20 cellular contexts compared by ENCODE assay signal in genomic region chr7:21221130-21221529, GRCh38.
DNase-seq lines count a peak whose midpoint lies in the region; ATAC-seq, FAIRE-seq and TF ChIP-seq lines count a peak whose summit lies in the region.
"Had no signal": no experiment of that assay in that cellular context is flagged by ENCODE, and none has a peak within 500 bp of the region (broad histone marks: within the 10 kb centered on the region; RNA-seq: fewer than 3 reads in every experiment).

No MANE protein-coding gene starts in this region.

- H3K4me1 ChIP-seq in HepG2 (ENCODE audit: insufficient read depth, low read length): no peaks in the 10 kb centered on the region
- H3K4me1 ChIP-seq in right lobe of liver: no peaks in the 10 kb centered on the region
- no peaks in the 10 kb centered on the region for H3K4me1 ChIP-seq in spleen
- no peaks in the 10 kb centered on the region for H3K4me1 ChIP-seq in BE2C
- H3K4me1 ChIP-seq: BLaER1 treated with 17β-estradiol and CSF1 and Interleukin-3, amounts not matched to agents 10 nM and 100 nM had no signal

- WGBS in HepG2 (ENCODE audit: low lambda C conversion rate): 45% methylated on average over 6 of the region's 16 CpGs
- 73% methylated on average over 3 of the region's 16 CpGs for WGBS in right lobe of liver (ENCODE audit: insufficient coverage, low coverage, low lambda C conversion rate, missing lambda C conversion rate)
- WGBS in spleen, 5 donors: 84 to 93% (median 89%) methylated on average over 8 to 16 of the region's 16 CpGs

- in situ Hi-C loops in HepG2 (cut with HindIII; ENCODE audit: extremely low pct_ligation_motif_present, low pct_unique_long_range_greater_than_20kb): no loop called here

- no peaks in the 10 kb centered on the region for H3K9me3 Mint-ChIP-seq in activated T-helper 1 cell treated with anti-CD3 and anti-CD28 coated beads, Interleukin-12 subunit alpha, Interleukin-12 subunit beta, Interleukin-2, Interleukin-4 antibody, amounts not matched to agents 30 ng/mL and 10 ng/mL and 1 ng/mL, durations not matched to agents 14 hours and 24 hours and 36 hours
- H3K9me3 Mint-ChIP-seq: CD4-positive, alpha-beta T cell; CD8-positive, alpha-beta T cell had no signal

- CTCF ChIA-PET in HepG2 (lab: Yijun Ruan, JAX; ENCODE audit: low intra/inter-chr PET ratio, low total read pairs): no interaction called here

- no peaks in the 10 kb centered on the region for H3K4me1 Mint-ChIP-seq in activated T-helper 1 cell treated with anti-CD3 and anti-CD28 coated beads, Interleukin-12 subunit alpha, Interleukin-12 subunit beta, Interleukin-2, Interleukin-4 antibody, amounts not matched to agents 30 ng/mL and 10 ng/mL and 1 ng/mL, durations not matched to agents 14 hours and 24 hours and 36 hours (ENCODE audit: low read depth)

- no peaks in the 10 kb centered on the region for H4K20me1 ChIP-seq in HepG2 (ENCODE audit: insufficient read depth, low read length)
- H4K20me1 ChIP-seq: BLaER1 treated with 17β-estradiol and CSF1 and Interleukin-3, amounts not matched to agents 10 nM and 100 nM had no signal

- intact Hi-C loops in HepG2 (cut with micrococcal nuclease; ENCODE audit: unreplicated experiment) (no loop called here), right lobe of liver (cut with DNase I) (no loop called here), spleen (cut with DNase I; ENCODE audit: low total_unique reads) (no loop called here)
- intact Hi-C loops in activated T-helper 1 cell treated with anti-CD3 and anti-CD28 coated beads, Interleukin-12 subunit alpha, Interleukin-12 subunit beta, Interleukin-2, Interleukin-4 antibody, amounts not matched to agents 30 ng/mL and 10 ng/mL and 1 ng/mL, durations not matched to agents 14 hours and 24 hours and 36 hours (cut with micrococcal nuclease): no loop called here

- H3K27ac ChIP-seq in HepG2 (ENCODE audit: extremely low read length, insufficient read depth, low read length) (no peak overlapping the region), right lobe of liver (no peak overlapping the region), spleen (no peak overlapping the region)
- H3K27ac ChIP-seq: 22Rv1; BLaER1 treated with 17β-estradiol and CSF1 and Interleukin-3, amounts not matched to agents 10 nM and 100 nM; C4-2B had no signal

- TF ChIP-seq POLR2A in HepG2 (IDR thresholded peaks at IDR 0.05; ENCODE audit: insufficient read depth in 1 of 2, low read depth in 2 of 2, low read length in 2 of 2) (no peak), right lobe of liver (IDR thresholded peaks at IDR 0.05) (no peak), spleen (IDR thresholded peaks at IDR 0.05) (no peak)

- ATAC-seq in HepG2 (no peak), right lobe of liver (no peak)
- ATAC-seq: CD8-positive, alpha-beta T cell had no signal

- no peak for TF ChIP-seq EP300 in HepG2 (IDR thresholded peaks at IDR 0.05; ENCODE audit: low read depth in 2 of 2, low read length in 2 of 2)
- TF ChIP-seq EP300 in HepG2 (CRISPR knock-in tag; IDR thresholded peaks at IDR 0.05; ENCODE audit: borderline replicate concordance): no peak

- no peaks in the 10 kb centered on the region for H3K9me3 ChIP-seq in HepG2 (ENCODE audit: low read length)
- H3K9me3 ChIP-seq in right lobe of liver: no peaks in the 10 kb centered on the region
- H3K9me3 ChIP-seq in spleen: no peaks in the 10 kb centered on the region
- H3K9me3 ChIP-seq in BE2C: no peaks in the 10 kb centered on the region
- H3K9me3 ChIP-seq: BLaER1 treated with 17β-estradiol and CSF1 and Interleukin-3, amounts not matched to agents 10 nM and 100 nM; Caco-2 had no signal

- POLR2A ChIA-PET in HepG2 (lab: Yijun Ruan, JAX): no interaction called here

- H3K4me3 ChIP-seq in HepG2 (replicated peaks in 1 of 3; ENCODE audit: insufficient read depth in 1 of 3, low read depth in 2 of 3, low read length in 3 of 3): no peak overlapping the region
- H3K4me3 ChIP-seq in right lobe of liver: no peak overlapping the region
- H3K4me3 ChIP-seq in bronchial epithelial cell (ENCODE audit: low read depth, low read length): no peak overlapping the region
- no peak overlapping the region for H3K4me3 ChIP-seq in spleen
- H3K4me3 ChIP-seq in BE2C (ENCODE audit: low read depth, low read length): no peak overlapping the region
- H3K4me3 ChIP-seq: BLaER1 treated with 17β-estradiol and CSF1 and Interleukin-3, amounts not matched to agents 10 nM and 100 nM had no signal

- H3K4me2 ChIP-seq in HepG2 (ENCODE audit: low read depth, low read length): no peak overlapping the region
- H3K4me2 ChIP-seq: BLaER1 treated with 17β-estradiol and CSF1 and Interleukin-3, amounts not matched to agents 10 nM and 100 nM had no signal

- H3K4me3 Mint-ChIP-seq in activated T-helper 1 cell treated with anti-CD3 and anti-CD28 coated beads, Interleukin-12 subunit alpha, Interleukin-12 subunit beta, Interleukin-2, Interleukin-4 antibody, amounts not matched to agents 30 ng/mL and 10 ng/mL and 1 ng/mL, durations not matched to agents 14 hours and 24 hours and 36 hours: no peak overlapping the region
- H3K4me3 Mint-ChIP-seq: CD4-positive, alpha-beta T cell; CD8-positive, alpha-beta T cell had no signal

- FAIRE-seq in HepG2 (lab: Jason Lieb, UNC) (no peak), bronchial epithelial cell (lab: Jason Lieb, UNC) (peak; percentile 58)
- FAIRE-seq: A204.1, D721Med, G401.6, GM12891 had no signal

- no peak for TF ChIP-seq RAD21 in HepG2 (CRISPR knock-in tag; IDR thresholded peaks at IDR 0.05)

- peaks cover 2% of the 10 kb centered on the region for H3K27me3 Mint-ChIP-seq in activated T-helper 1 cell treated with anti-CD3 and anti-CD28 coated beads, Interleukin-12 subunit alpha, Interleukin-12 subunit beta, Interleukin-2, Interleukin-4 antibody, amounts not matched to agents 30 ng/mL and 10 ng/mL and 1 ng/mL, durations not matched to agents 14 hours and 24 hours and 36 hours (ENCODE audit: insufficient read depth)

- no peaks in the 10 kb centered on the region for H3K79me2 ChIP-seq in HepG2 (ENCODE audit: insufficient read depth, low read length)

- H3K36me3 ChIP-seq in HepG2 (replicated peaks in 1 of 2; ENCODE audit: control insufficient read depth in 1 of 2, insufficient read depth in 2 of 2, low read length in 2 of 2): no peaks in the 10 kb centered on the region
- no peaks in the 10 kb centered on the region for H3K36me3 ChIP-seq in right lobe of liver
- H3K36me3 ChIP-seq in bronchial epithelial cell (ENCODE audit: control insufficient read depth, insufficient read depth, low read length): no peaks in the 10 kb centered on the region
- H3K36me3 ChIP-seq in spleen: no peaks in the 10 kb centered on the region
- no peaks in the 10 kb centered on the region for H3K36me3 ChIP-seq in BE2C
- H3K36me3 ChIP-seq: BLaER1 treated with 17β-estradiol and CSF1 and Interleukin-3, amounts not matched to agents 10 nM and 100 nM had no signal

- BruUV-seq in HepG2 (replicated peaks; lab: Mats Ljungman, UMichigan): no TSS peak

- no peak for TF ChIP-seq CTCF in HepG2 (CRISPR knock-in tag; IDR thresholded peaks at IDR 0.05)
- TF ChIP-seq CTCF in right lobe of liver (IDR thresholded peaks at IDR 0.05): no peak
- no peak for TF ChIP-seq CTCF in bronchial epithelial cell (IDR thresholded peaks at IDR 0.05; ENCODE audit: insufficient read depth, low read length, severe bottlenecking)
- TF ChIP-seq CTCF in spleen (IDR thresholded peaks at IDR 0.05 in 8 of 11, conservative IDR thresholded peaks at IDR 0.05 in 3 of 11): no peak
- TF ChIP-seq CTCF in BE2C (IDR thresholded peaks at IDR 0.05; ENCODE audit: low read depth, low read length): no peak

- DNase-seq in HepG2 (ENCODE audit: low spot score) (no peak), right lobe of liver (no peak), bronchial epithelial cell (ENCODE audit: low read depth) (no peak), spleen (peak; percentile 47), BE2C (no peak)
- DNase-seq in activated T-helper 1 cell treated with anti-CD3 and anti-CD28 coated beads, Interleukin-12 subunit alpha, Interleukin-12 subunit beta, Interleukin-2, Interleukin-4 antibody, amounts not matched to agents 30 ng/mL and 10 ng/mL and 1 ng/mL, durations not matched to agents 14 hours and 24 hours and 36 hours (ENCODE audit: low spot score): no peak
- DNase-seq: ACHN; Caco-2; Calu3; CD4-positive, alpha-beta T cell; CD8-positive, alpha-beta T cell; DMS79 treated with DMSO at 0.1 percent for 48 hours; GF-D8 had no signal

- H2AFZ ChIP-seq in HepG2 (ENCODE audit: low read length): no peak overlapping the region

- no peaks in the 10 kb centered on the region for H3K36me3 Mint-ChIP-seq in activated T-helper 1 cell treated with anti-CD3 and anti-CD28 coated beads, Interleukin-12 subunit alpha, Interleukin-12 subunit beta, Interleukin-2, Interleukin-4 antibody, amounts not matched to agents 30 ng/mL and 10 ng/mL and 1 ng/mL, durations not matched to agents 14 hours and 24 hours and 36 hours (ENCODE audit: low read depth)
- H3K36me3 Mint-ChIP-seq: CD8-positive, alpha-beta T cell had no signal

- no peak overlapping the region for H3K27ac Mint-ChIP-seq in activated T-helper 1 cell treated with anti-CD3 and anti-CD28 coated beads, Interleukin-12 subunit alpha, Interleukin-12 subunit beta, Interleukin-2, Interleukin-4 antibody, amounts not matched to agents 30 ng/mL and 10 ng/mL and 1 ng/mL, durations not matched to agents 14 hours and 24 hours and 36 hours
- H3K27ac Mint-ChIP-seq: CD4-positive, alpha-beta T cell; CD8-positive, alpha-beta T cell had no signal

- no peak overlapping the region for H3K9ac ChIP-seq in HepG2 (ENCODE audit: insufficient read depth, low read depth, low read length)
- H3K9ac ChIP-seq: BLaER1 treated with 17β-estradiol and CSF1 and Interleukin-3, amounts not matched to agents 10 nM and 100 nM had no signal

- H3K27me3 ChIP-seq in HepG2 (ENCODE audit: control insufficient read depth in 1 of 2, insufficient read depth in 2 of 2, low read length in 2 of 2): no peaks in the 10 kb centered on the region
- H3K27me3 ChIP-seq in right lobe of liver: no peaks in the 10 kb centered on the region
- H3K27me3 ChIP-seq in bronchial epithelial cell (ENCODE audit: control insufficient read depth, insufficient read depth, low read length): no peaks in the 10 kb centered on the region
- H3K27me3 ChIP-seq in spleen (replicated peaks in 1 of 7): peaks cover 0 to under 1% (median 0%) of the 10 kb centered on the region in 7 donors
- H3K27me3 ChIP-seq in BE2C: no peaks in the 10 kb centered on the region
- H3K27me3 ChIP-seq: BLaER1 treated with 17β-estradiol and CSF1 and Interleukin-3, amounts not matched to agents 10 nM and 100 nM had no signal

TF ChIP-seq in HepG2, 621 proteins besides CTCF, POLR2A, EP300 and RAD21:
- TF ChIP-seq ATF7 (IDR thresholded peaks at IDR 0.05): peak; percentile 96
- no peak for TF ChIP-seq ATF7 (CRISPR knock-in tag; IDR thresholded peaks at IDR 0.05)
- peak; percentile 96 for TF ChIP-seq CREB1 (IDR thresholded peaks at IDR 0.05)
- no peak for TF ChIP-seq CREB1 (CRISPR knock-in tag; IDR thresholded peaks at IDR 0.05)
- TF ChIP-seq KAT2B (IDR thresholded peaks at IDR 0.05; ENCODE audit: borderline replicate concordance, low read depth, low read length): no peak
